18 cellular contexts compared by ENCODE assay signal in genomic region chr4:168666531-168666930, GRCh38.
DNase-seq lines count a peak whose midpoint lies in the region; ATAC-seq and TF ChIP-seq lines count a peak whose summit lies in the region.
"Had no signal": no experiment of that assay in that cellular context is flagged by ENCODE, and none has a peak within 500 bp of the region (broad histone marks: within the 10 kb centered on the region; RNA-seq: fewer than 3 reads in every experiment).

No MANE protein-coding gene starts in this region.

- TF ChIP-seq CTCF in PC-3 (conservative IDR thresholded peaks at IDR 0.05; ENCODE audit: low read depth, low read length) = no peak
- no peak for TF ChIP-seq CTCF in fibroblast of mammary gland (conservative IDR thresholded peaks at IDR 0.05; ENCODE audit: control insufficient read depth, insufficient read depth, low read depth, low read length)
- TF ChIP-seq CTCF in parathyroid adenoma (IDR thresholded peaks at IDR 0.05) = no peak

- H4K20me1 ChIP-seq in PC-3 (ENCODE audit: low read length) = no peaks in the 10 kb centered on the region

- H3K4me2 ChIP-seq in PC-3 (ENCODE audit: low read length) (peak overlapping the region; percentile 70), parathyroid adenoma (ENCODE audit: low read length) (no peak overlapping the region)

- no peak overlapping the region for H2AFZ ChIP-seq in PC-3 (ENCODE audit: low read length)
- no peak overlapping the region for H2AFZ ChIP-seq in parathyroid adenoma

- peak overlapping the region; percentile 62 for H3K27ac ChIP-seq in PC-3 (ENCODE audit: low read length)
- H3K27ac ChIP-seq in parathyroid adenoma = peak overlapping the region; percentile 94
- H3K27ac ChIP-seq: transverse colon had no signal

- CTCF ChIA-PET in PC-3 (lab: Charles Lee) = no interaction called here

- BruUV-seq in PC-3 (replicated peaks; lab: Mats Ljungman, UMichigan) = no TSS peak

- no peaks in the 10 kb centered on the region for H3F3A ChIP-seq in PC-3 (ENCODE audit: low read length, unreplicated experiment)

- ATAC-seq in PC-3 (peak; percentile 83), HG03095 (IDR thresholded peaks at IDR 0.05; ENCODE audit: unreplicated experiment) (no peak)
- ATAC-seq: Right ventricle myocardium inferior had no signal

- H3K4me3 ChIP-seq in PC-3 (ENCODE audit: low read length) = no peak overlapping the region
- H3K4me3 ChIP-seq in fibroblast of mammary gland (ENCODE audit: control insufficient read depth, low read depth, low read length) = no peak overlapping the region
- H3K4me3 ChIP-seq in parathyroid adenoma (ENCODE audit: low read depth, low read length) = no peak overlapping the region
- H3K4me3 ChIP-seq: transverse colon had no signal

- intact Hi-C loops in PC-3 (cut with micrococcal nuclease) = no loop called here

- H3K36me3 ChIP-seq in PC-3 (ENCODE audit: low read depth, low read length) (no peaks in the 10 kb centered on the region), parathyroid adenoma (ENCODE audit: control insufficient read depth, insufficient read depth, low read length) (no peaks in the 10 kb centered on the region)
- H3K36me3 ChIP-seq: transverse colon had no signal

- H3K27me3 ChIP-seq in PC-3 (ENCODE audit: low read length) (no peaks in the 10 kb centered on the region), parathyroid adenoma (ENCODE audit: control insufficient read depth, insufficient read depth, low read length) (no peaks in the 10 kb centered on the region)
- H3K27me3 ChIP-seq: transverse colon had no signal

- DNase-seq in EH (ENCODE audit: low read depth) = peak; percentile 90
- DNase-seq in PC-3 = peak; percentile 75
- DNase-seq in fibroblast of mammary gland (ENCODE audit: low read depth) = peak; percentile 50
- DNase-seq in NCI-H1105 (lab: John Stamatoyannopoulos, UW) = no peak
- no peak for DNase-seq in NCI-H1417 treated with DMSO at 0.1 percent for 48 hours (lab: John Stamatoyannopoulos, UW)
- DNase-seq in dermis blood vessel endothelial cell = no peak
- DNase-seq: activated CD4-positive, alpha-beta T cell treated with anti-CD3 and anti-CD28 coated beads, Interleukin-2, amount 50 U/mL, for 1 hour; C1 segment of cervical spinal cord; kidney; NCI-H2029 treated with DMSO at 0.1 percent for 48 hours; NCI-H82; retina; stimulated activated CD4-positive, alpha-beta T cell treated with anti-CD3 and anti-CD28 coated beads, Interleukin-4, amount 100 ng/mL, for 1 hour; T1000; transverse colon had no signal

- H3K9me2 ChIP-seq in PC-3 (replicated peaks; ENCODE audit: low read length) = no peaks in the 10 kb centered on the region

- no peak overlapping the region for H3K9ac ChIP-seq in PC-3 (ENCODE audit: low read length)
- no peak overlapping the region for H3K9ac ChIP-seq in parathyroid adenoma

- H3K79me2 ChIP-seq in PC-3 (ENCODE audit: low read length) (peaks cover 32% of the 10 kb centered on the region), parathyroid adenoma (peaks cover 15% of the 10 kb centered on the region)

- POLR2A ChIA-PET in PC-3 (lab: Charles Lee; ENCODE audit: unreplicated experiment) = interaction anchor here (0.6 kb wide), 1 partner anchor 81 kb away, joined by 6 read pairs; no protein-coding TSS in a partner anchor

- H3K4me1 ChIP-seq in PC-3 (ENCODE audit: insufficient read depth, low read length) (peaks cover 57% of the 10 kb centered on the region), parathyroid adenoma (peaks cover 25% of the 10 kb centered on the region)

- H3K9me3 ChIP-seq in PC-3 (ENCODE audit: low read length) (no peaks in the 10 kb centered on the region), parathyroid adenoma (ENCODE audit: control insufficient read depth, low read length) (no peaks in the 10 kb centered on the region)
- H3K9me3 ChIP-seq: transverse colon had no signal

Comparison
In these comparisons a context has a peak if more than half of its experiments do, and no peak if none do; other contexts are left out.
1. DNase-seq: peak in EH (single experiment), PC-3 (single experiment) and fibroblast of mammary gland (single experiment); none in NCI-H1105 (single experiment), NCI-H1417 treated with DMSO at 0.1 percent for 48 hours (single experiment) and dermis blood vessel endothelial cell (single experiment).